ENCODE assay signal across 8 cellular contexts in genomic region chr20:31835977-31836852, GRCh38. TPM values are rescaled to one million over a fixed set of nuclear protein-coding genes. Genes with fewer than 3 reads are reported as not detected.
A peak's percentile ranks its signal among the peaks of the same experiment; 100 is the strongest.
DNase-seq lines count a peak whose midpoint lies in the region; ATAC-seq, FAIRE-seq and TF ChIP-seq lines count a peak whose summit lies in the region.

No MANE protein-coding gene starts in this region.

- H3K27me3 ChIP-seq in IMR-90 (ENCODE audit: control insufficient read depth, insufficient read depth, low read length) = peaks cover 3% of the 10 kb centered on the region; the same call in 1 of the 2 replicates
- H3K27me3 ChIP-seq in WERI-Rb-1 (ENCODE audit: insufficient read depth, low read depth, severe bottlenecking) = no peaks in the 10 kb centered on the region
- H3K27me3 ChIP-seq in pancreas = no peaks in the 10 kb centered on the region
- H3K27me3 ChIP-seq in A673 (replicated peaks; ENCODE audit: insufficient read depth, low read depth, low read length, poor library complexity) = no peaks in the 10 kb centered on the region

- peak overlapping the region; percentile 59 for H4K91ac ChIP-seq in IMR-90 (ENCODE audit: insufficient read depth, low read depth, low read length)

- H3K4me3 ChIP-seq in IMR-90 (ENCODE audit: insufficient read depth, low read depth, low read length) (no peak overlapping the region), WERI-Rb-1 (ENCODE audit: low read depth, low read length) (no peak overlapping the region), foreskin fibroblast (ENCODE audit: low read depth in 1 of 2, low read length in 2 of 2) (no peak overlapping the region), pancreas (no peak overlapping the region), A673 (ENCODE audit: low read depth, low read length, poor library complexity, severe bottlenecking) (no peak overlapping the region)

- FAIRE-seq in pancreas (lab: Jason Lieb, UNC) = no peak

- H2AFZ ChIP-seq in IMR-90 (replicated peaks; ENCODE audit: low read length, poor library complexity) = peak overlapping the region; percentile 35

- H2BK15ac ChIP-seq in IMR-90 (ENCODE audit: low read depth, low read length) = no peak overlapping the region; the same call in 2 of the 3 replicates

- DNase-seq in DMS79 (lab: John Stamatoyannopoulos, UW) (peak; percentile 19), IMR-90 (peak; percentile 92), WERI-Rb-1 (peak; percentile 41), foreskin fibroblast (peak; percentile 90 to 96), pancreas (peak in 5 of 6 donors; percentile 28 to 65 (median 53)), NCI-H1930 (lab: John Stamatoyannopoulos, UW) (no peak), A673 (ENCODE audit: low spot score) (no peak)

- H3K9me3 ChIP-seq in IMR-90 (ENCODE audit: control insufficient read depth, insufficient read depth, low read length) (no peaks in the 10 kb centered on the region), WERI-Rb-1 (ENCODE audit: severe bottlenecking) (no peaks in the 10 kb centered on the region), pancreas (no peaks in the 10 kb centered on the region), A673 (ENCODE audit: low read depth, low read length, poor library complexity, severe bottlenecking) (no peaks in the 10 kb centered on the region)

- peak overlapping the region; percentile 39 for H2AK9ac ChIP-seq in IMR-90 (replicated peaks; ENCODE audit: low read depth, low read length, poor library complexity)

- H2BK20ac ChIP-seq in IMR-90 (ENCODE audit: low read depth, low read length) = 0 out of 2 replicates have a peak overlapping the region, but pooled peaks have one; percentile 37

- H3K36me3 ChIP-seq in IMR-90 (ENCODE audit: control insufficient read depth, insufficient read depth, low read length) (no peaks in the 10 kb centered on the region), WERI-Rb-1 (no peaks in the 10 kb centered on the region), pancreas (no peaks in the 10 kb centered on the region), A673 (ENCODE audit: insufficient read depth, low read length, poor library complexity, severe bottlenecking) (no peaks in the 10 kb centered on the region)

- no peak overlapping the region for H3K4me2 ChIP-seq in IMR-90 (ENCODE audit: low read depth, low read length)

- H3K56ac ChIP-seq in IMR-90 (ENCODE audit: extremely low read depth, insufficient read depth, low read length) = no peak overlapping the region

- no peak overlapping the region for H3K23ac ChIP-seq in IMR-90 (ENCODE audit: low read depth, low read length)

- peak overlapping the region; percentile 66; the same call in 1 of the 2 replicates for H2AK5ac ChIP-seq in IMR-90 (ENCODE audit: low read depth, low read length)

- no peak overlapping the region for H3K27ac ChIP-seq in IMR-90 (ENCODE audit: insufficient read depth, low read length)
- no peak overlapping the region for H3K27ac ChIP-seq in WERI-Rb-1
- H3K27ac ChIP-seq in pancreas = no peak overlapping the region
- H3K27ac ChIP-seq in A673 (ENCODE audit: low read depth, low read length, poor library complexity, severe bottlenecking) = no peak overlapping the region

- no peak overlapping the region for H3K18ac ChIP-seq in IMR-90 (ENCODE audit: low read depth, low read length)

- TF ChIP-seq CTCF in IMR-90 (conservative IDR thresholded peaks at IDR 0.05; ENCODE audit: low read depth, low read length) (no peak), WERI-Rb-1 (IDR thresholded peaks at IDR 0.05; ENCODE audit: low read depth, low read length) (no peak), foreskin fibroblast (IDR thresholded peaks at IDR 0.05; ENCODE audit: low read depth, low read length) (no peak), pancreas (IDR thresholded peaks at IDR 0.05) (no peak), A673 (conservative IDR thresholded peaks at IDR 0.05; ENCODE audit: low read depth, low read length) (no peak)

- in situ Hi-C loops in IMR-90 (cut with MboI; ENCODE audit: low sequenced_read_pairs) = loop anchor here (25.0 kb wide), 2 partner anchors 651 to 826 kb away; partner anchors contain the start of gene C20orf203

- peaks cover 15% of the 10 kb centered on the region for H3K4me1 ChIP-seq in IMR-90 (ENCODE audit: control insufficient read depth, insufficient read depth, low read length)
- H3K4me1 ChIP-seq in pancreas = no peaks in the 10 kb centered on the region
- no peaks in the 10 kb centered on the region for H3K4me1 ChIP-seq in A673 (ENCODE audit: insufficient read depth, low read length, poor library complexity, severe bottlenecking)

- H3K9me1 ChIP-seq in IMR-90 (ENCODE audit: insufficient read depth, low read length) = peaks cover 28% of the 10 kb centered on the region

- H2BK120ac ChIP-seq in IMR-90 (ENCODE audit: low read depth, low read length) = 0 out of 2 replicates have a peak overlapping the region, but pooled peaks have one; percentile 66

- no peak for TF ChIP-seq POLR2A in IMR-90 (IDR thresholded peaks at IDR 0.05; ENCODE audit: low read depth, low read length)

- no peak overlapping the region for H3K9ac ChIP-seq in IMR-90 (ENCODE audit: low read depth, low read length)

- H3K14ac ChIP-seq in IMR-90 (replicated peaks; ENCODE audit: low read depth, low read length) = 0 out of 2 replicates have a peak overlapping the region, but pooled peaks have one; percentile 7

- BruUV-seq in IMR-90 (replicated peaks; lab: Mats Ljungman, UMichigan) (no TSS peak), A673 (replicated peaks; lab: Mats Ljungman, UMichigan) (no TSS peak)

- H3K4ac ChIP-seq in IMR-90 (ENCODE audit: low read depth, low read length) = peak overlapping the region; percentile 64

- H4K5ac ChIP-seq in IMR-90 (ENCODE audit: low read depth, low read length) = no peak overlapping the region

- ATAC-seq in GM19452 (IDR thresholded peaks at IDR 0.05; ENCODE audit: unreplicated experiment) = peak; percentile 86
- peak; percentile 88 for ATAC-seq in IMR-90 (ENCODE audit: low read depth)
- ATAC-seq in pancreas = peak; percentile 58 to 83 (median 71)

- dilution Hi-C loops in IMR-90 (cut with HindIII; ENCODE audit: low sequenced_read_pairs, unreplicated experiment) = no loop called here

- POLR2A ChIA-PET in IMR-90 (lab: Charles Lee; ENCODE audit: unreplicated experiment) = no interaction called here
- POLR2A ChIA-PET in A673 (lab: Charles Lee; ENCODE audit: low non-redundant PET) = no interaction called here

- H3K79me1 ChIP-seq in IMR-90 (ENCODE audit: low read depth in 1 of 2, low read length in 2 of 2) = 0 out of 4 replicates have a peak, but pooled peaks cover 0 to 4% of the 10 kb centered on the region in 2 experiments

- WGBS in IMR-90 (ENCODE audit: extremely low coverage in 2 of 2, insufficient read length in 1 of 2), 2 experiments = no CpG with 5 or more reads among the region's 14 CpGs
- 59 to 64% methylated on average over 14 of the region's 14 CpGs for WGBS in pancreas, 2 donors

- TF ChIP-seq RAD21 in IMR-90 (IDR thresholded peaks at IDR 0.05; ENCODE audit: low read length) = no peak

- peaks cover 28% of the 10 kb centered on the region for H4K20me1 ChIP-seq in IMR-90 (ENCODE audit: insufficient read depth, low read length)

- H2BK5ac ChIP-seq in IMR-90 (ENCODE audit: low read depth, low read length, poor library complexity, severe bottlenecking) = no peak overlapping the region

- CTCF ChIA-PET in IMR-90 (lab: Yijun Ruan, JAX) (interaction anchor here (0.7 to 3.5 kb wide), 3 partner anchors 10 to 195 kb away, joined by 3 to 12 read pairs (median 3); no protein-coding TSS in a partner anchor), A673 (lab: Charles Lee) (no interaction called here)

- intact Hi-C loops in IMR-90 (cut with micrococcal nuclease) = no loop called here
- intact Hi-C loops in pancreas (cut with DNase I) = no loop called here
- intact Hi-C loops in A673 (cut with micrococcal nuclease; ENCODE audit: unreplicated experiment) = no loop called here

- peak overlapping the region in 1 of 2 experiments; percentile 48; a peak in 1 of 4 replicates for H4K8ac ChIP-seq in IMR-90 (ENCODE audit: low read depth in 2 of 2, low read length in 2 of 2)

TF ChIP-seq in IMR-90, 13 proteins besides CTCF, POLR2A, EP300 and RAD21:
- TF ChIP-seq BHLHE40 (IDR thresholded peaks at IDR 0.05; ENCODE audit: low read depth, low read length) (peak; percentile 70), NFE2L2 (IDR thresholded peaks at IDR 0.05; ENCODE audit: low read depth, low read length) (no peak), MAZ (IDR thresholded peaks at IDR 0.05; ENCODE audit: borderline replicate concordance, low read depth, low read length) (peak; percentile 83; the same call in 1 of the 2 replicates), RCOR1 (IDR thresholded peaks at IDR 0.05; ENCODE audit: insufficient replicate concordance, low read length) (peak; percentile 99), FOS (IDR thresholded peaks at IDR 0.05; ENCODE audit: low read depth, low read length) (peak; percentile 98)
TF ChIP-seq in IMR-90: peak in this region for 4.

RNA-seq across cellular contexts. Expression of gene FOXS1, which starts 9.2 kb away (rescaled TPM):
- total RNA-seq in IMR-90 (2012; rRNA removed) (not detected in 2 replicates), pancreas (1 to 10 TPM in 1 of 6 donors, under 1 TPM in 3, not detected in 2; 0.16 to 1.1 (median 0.53) TPM), A673 (2021) (not detected in 2 replicates)
- polyA plus RNA-seq in IMR-90 (2012; rRNA removed) (not detected in 2 replicates), pancreas (1 to 10 TPM in 1 of 2 donors, under 1 TPM in 1; 0.91 to 1.7 TPM)
- polyA plus RNA-seq in IMR-90 (2012; cell fraction: cytosol; rRNA removed) = 0.02 TPM in 1 of 2 replicates, not detected in the other
- polyA plus RNA-seq in IMR-90 (2012; cell fraction: nucleus; rRNA removed; ENCODE audit: low replicate concordance) = not detected in 2 replicates

RNA-seq across cellular contexts. Expression of gene MYLK2, which starts 17.1 kb away (rescaled TPM):
- 0.18 and 0.28 TPM in 2 replicates for total RNA-seq in IMR-90 (2012; rRNA removed)
- 0.19 and 0.27 TPM in 2 replicates for polyA plus RNA-seq in IMR-90 (2012; rRNA removed)
- polyA plus RNA-seq in IMR-90 (2012; cell fraction: cytosol; rRNA removed) = 0.05 and 0.06 TPM in 2 replicates
- polyA plus RNA-seq in IMR-90 (2012; cell fraction: nucleus; rRNA removed; ENCODE audit: low replicate concordance) = 0.58 and 1.3 TPM in 2 replicates
- 10 to 100 TPM in 1 of 6 donors, 1 to 10 TPM in 5; 1.8 to 10.8 (median 3.8) TPM for total RNA-seq in pancreas
- polyA plus RNA-seq in pancreas = 1 to 10 TPM; 3.8 to 4.8 TPM
- 1.2 and 1.3 TPM in 2 replicates for total RNA-seq in A673 (2021)

RNA-seq across cellular contexts. Expression of gene DUSP15, which starts 34.1 kb away (rescaled TPM):
- not detected in 2 replicates for total RNA-seq in IMR-90 (2012; rRNA removed)
- polyA plus RNA-seq in IMR-90 (2012; rRNA removed) = not detected in 2 replicates
- not detected in 2 replicates for polyA plus RNA-seq in IMR-90 (2012; cell fraction: cytosol; rRNA removed)
- not detected in 2 replicates for polyA plus RNA-seq in IMR-90 (2012; cell fraction: nucleus; rRNA removed; ENCODE audit: low replicate concordance)
- 1 to 10 TPM in 3 of 6 donors, under 1 TPM in 3; 0.35 to 1.6 (median 1.1) TPM for total RNA-seq in pancreas
- polyA plus RNA-seq in pancreas = 1 to 10 TPM; 2.5 to 4.3 TPM
- total RNA-seq in A673 (2021) = 0.31 TPM in 1 of 2 replicates, not detected in the other

RNA-seq across cellular contexts. Expression of gene TTLL9, which starts 34.2 kb away (rescaled TPM):
- not detected in 2 replicates for total RNA-seq in IMR-90 (2012; rRNA removed)
- polyA plus RNA-seq in IMR-90 (2012; rRNA removed) = not detected in 2 replicates
- not detected in 2 replicates for polyA plus RNA-seq in IMR-90 (2012; cell fraction: cytosol; rRNA removed)
- 0.05 TPM in 1 of 2 replicates, not detected in the other for polyA plus RNA-seq in IMR-90 (2012; cell fraction: nucleus; rRNA removed; ENCODE audit: low replicate concordance)
- total RNA-seq in pancreas = under 1 TPM in 5 of 6 donors, not detected in 1; 0.14 to 0.41 (median 0.29) TPM
- 1 to 10 TPM in 1 of 2 donors, under 1 TPM in 1; 0.68 to 1.4 TPM for polyA plus RNA-seq in pancreas
- total RNA-seq in A673 (2021) = not detected in 2 replicates

Comparison
In these comparisons a context has a peak if more than half of its experiments do, and no peak if none do; other contexts are left out.
1. DNase-seq: peak in DMS79 (single experiment), IMR-90 (single experiment), WERI-Rb-1 (single experiment), foreskin fibroblast (2 of 2) and pancreas (5 of 6); none in NCI-H1930 (0 of 2) and A673 (single experiment).
2. Peak in every context shown above with its lines, with median percentiles within 50 percentile points of each other: ATAC-seq.